In the genomic region with DNA sequence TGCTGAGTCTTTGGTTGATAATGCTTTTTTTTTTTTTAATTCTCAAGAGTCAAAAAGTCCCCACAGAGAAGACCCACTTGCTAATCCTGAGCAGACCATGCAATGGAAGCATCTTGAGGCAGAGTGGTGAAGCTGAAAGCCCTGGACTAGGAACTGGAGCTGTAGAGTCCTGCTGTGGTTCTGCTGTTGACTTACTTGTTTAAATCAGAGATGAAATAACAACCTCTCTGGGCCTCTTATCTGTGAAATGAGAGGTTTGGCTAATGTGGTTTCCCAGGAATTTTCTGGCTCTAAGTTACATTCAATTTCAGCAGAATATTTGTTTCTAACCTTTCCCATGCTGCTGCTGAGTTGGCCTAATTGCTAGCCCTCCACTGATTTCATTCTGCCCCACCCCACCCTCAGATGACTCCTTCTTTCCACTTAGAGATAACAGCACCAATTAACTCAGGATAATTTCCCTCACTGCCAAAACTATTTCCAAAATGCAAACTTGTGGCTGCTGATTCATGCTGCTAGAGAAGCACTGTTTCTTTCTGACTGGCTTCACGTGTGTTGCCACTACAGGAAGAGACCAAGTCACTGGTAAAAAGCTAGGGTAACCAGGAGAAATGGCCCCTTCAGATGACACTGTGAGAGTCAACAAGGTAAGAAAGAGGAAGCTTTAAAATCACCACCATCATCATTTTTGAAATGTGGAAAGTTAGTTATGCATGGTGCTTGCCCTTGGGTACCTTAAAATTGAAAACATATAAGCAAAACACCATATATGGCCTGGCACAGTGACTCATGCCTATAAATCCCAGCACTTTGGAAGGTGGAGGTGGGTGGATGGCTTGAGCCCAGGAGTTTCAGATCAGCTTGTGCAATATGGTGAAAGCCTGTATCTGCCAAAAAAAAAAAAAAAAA, we compare ENCODE assay signal across 9 cellular contexts.
DNase-seq lines count a peak whose midpoint lies in the region; ATAC-seq and TF ChIP-seq lines count a peak whose summit lies in the region.
"Had no signal": no experiment of that assay in that cellular context is flagged by ENCODE, and none has a peak within 500 bp of the region (broad histone marks: within the 10 kb centered on the region; RNA-seq: fewer than 3 reads in every experiment).

No MANE protein-coding gene starts in this region.

- H3K9me3 ChIP-seq in tibial artery, result no peaks in the 10 kb centered on the region

- intact Hi-C loops in tibial artery (cut with DNase I; ENCODE audit: low total_unique reads), result no loop called here

- CTCF ChIA-PET in BJ (lab: Yijun Ruan, JAX), result interaction anchor here (1.0 kb wide), 1 partner anchor 379 kb away, joined by 3 read pairs; no protein-coding TSS in a partner anchor

- TF ChIP-seq CTCF in BJ (IDR thresholded peaks at IDR 0.05; ENCODE audit: insufficient read depth, low read depth, low read length), result no peak
- no peak for TF ChIP-seq CTCF in epithelial cell of proximal tubule (conservative IDR thresholded peaks at IDR 0.05; ENCODE audit: low read depth, low read length)
- TF ChIP-seq CTCF in tibial artery (IDR thresholded peaks at IDR 0.05), result no peak

- no peaks in the 10 kb centered on the region for H3K27me3 ChIP-seq in BJ (ENCODE audit: control insufficient read depth, insufficient read depth, low read length)
- no peaks in the 10 kb centered on the region for H3K27me3 ChIP-seq in tibial artery
- H3K27me3 ChIP-seq: dorsolateral prefrontal cortex had no signal

- H3K4me1 ChIP-seq in tibial artery, result no peaks in the 10 kb centered on the region

- no peaks in the 10 kb centered on the region for H3K36me3 ChIP-seq in BJ (ENCODE audit: control insufficient read depth, insufficient read depth, low read length)
- H3K36me3 ChIP-seq in tibial artery, result no peaks in the 10 kb centered on the region

- H3K27ac ChIP-seq in tibial artery, result no peak overlapping the region

- ATAC-seq in GM21360 (IDR thresholded peaks at IDR 0.05; ENCODE audit: unreplicated experiment) (peak; percentile 89), HG03565 (IDR thresholded peaks at IDR 0.05; ENCODE audit: unreplicated experiment) (peak; percentile 82)

- DNase-seq in BJ (ENCODE audit: low read depth) (peak; percentile 98), epithelial cell of proximal tubule (ENCODE audit: low read depth) (peak; percentile 62), tibial artery (peak; percentile 49 to 62), SK-N-DZ (ENCODE audit: low spot score) (no peak), NCI-H187 treated with DMSO at 0.1 percent for 48 hours (lab: John Stamatoyannopoulos, UW) (no peak)
- DNase-seq in effector CD8-positive, alpha-beta T cell (lab: John Stamatoyannopoulos, UW), result no peak

- H3K4me3 ChIP-seq in BJ (ENCODE audit: low read depth, low read length) (no peak overlapping the region), epithelial cell of proximal tubule (ENCODE audit: low read depth, low read length) (no peak overlapping the region), tibial artery (no peak overlapping the region)
- H3K4me3 ChIP-seq: dorsolateral prefrontal cortex had no signal

- POLR2A ChIA-PET in BJ (lab: Charles Lee), result interaction anchor here (0.5 kb wide), 1 partner anchor 158 kb away, joined by 3 read pairs; no protein-coding TSS in a partner anchor

Comparison
In these comparisons a context has a peak if more than half of its experiments do, and no peak if none do; other contexts are left out.
1. DNase-seq: peak in BJ (single experiment), epithelial cell of proximal tubule (single experiment) and tibial artery (2 of 2); none in effector CD8-positive, alpha-beta T cell (single experiment), SK-N-DZ (single experiment) and NCI-H187 treated with DMSO at 0.1 percent for 48 hours (single experiment).